In the genomic region with DNA sequence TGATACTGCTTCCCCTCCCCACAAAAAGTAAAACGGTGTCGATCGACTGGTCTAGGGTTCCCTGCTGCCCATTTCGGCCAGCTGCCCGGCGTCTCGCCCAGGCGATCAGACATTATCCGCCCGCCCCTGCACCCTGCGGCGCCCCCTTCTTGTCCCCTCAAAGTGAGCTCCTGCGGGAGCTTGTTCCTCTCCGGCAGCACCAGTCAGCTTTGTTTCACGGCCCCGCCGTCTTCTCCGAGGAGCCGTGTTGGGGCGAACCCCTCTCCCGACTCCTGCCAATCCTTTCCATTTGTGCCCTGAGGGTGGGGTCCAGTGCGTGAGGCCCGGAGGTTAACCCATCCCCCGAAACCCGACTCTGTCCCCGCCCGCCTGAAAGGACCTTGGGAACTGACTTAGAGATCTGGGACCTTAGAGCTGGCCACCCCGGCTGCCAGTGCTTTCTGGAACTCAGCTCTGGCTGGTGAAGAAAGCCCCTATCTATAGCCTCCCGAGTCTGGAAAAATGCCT, we compare ENCODE assay signal across 8 cellular contexts. TPM values are rescaled to one million over a fixed set of nuclear protein-coding genes. Genes with fewer than 3 reads are reported as not detected.
A peak's percentile ranks its signal among the peaks of the same experiment; 100 is the strongest.
DNase-seq lines count a peak whose midpoint lies in the region; TF ChIP-seq lines count a peak whose summit lies in the region.

No MANE protein-coding gene starts in this region.

- peaks cover 2% of the 10 kb centered on the region for H3K27me3 Mint-ChIP-seq in activated CD4-positive, alpha-beta memory T cell treated with anti-CD3 and anti-CD28 coated beads, Interleukin-2, amount 10 ng/mL, durations not matched to agents 7 days and 5 days

- intact Hi-C loops in lower leg skin (cut with DNase I; ENCODE audit: low total_unique reads) = no loop called here

- H3K36me3 Mint-ChIP-seq in activated CD4-positive, alpha-beta memory T cell treated with anti-CD3 and anti-CD28 coated beads, Interleukin-2, amount 10 ng/mL, durations not matched to agents 7 days and 5 days (ENCODE audit: low read depth) = peaks cover 44% of the 10 kb centered on the region

- peak overlapping the region; percentile 98 for H3K27ac Mint-ChIP-seq in activated CD4-positive, alpha-beta memory T cell treated with anti-CD3 and anti-CD28 coated beads, Interleukin-2, amount 10 ng/mL, durations not matched to agents 7 days and 5 days

- CTCF ChIA-PET in activated CD4-positive, alpha-beta memory T cell treated with anti-CD3 and anti-CD28 coated beads, Interleukin-2, amount 10 ng/mL, durations not matched to agents 7 days and 5 days (lab: Charles Lee) = interaction anchor here (0.9 to 2.9 kb wide), 12 partner anchors 8 to 215 kb away, joined by 3 to 23 read pairs (median 5); a partner anchor contains a TSS

- POLR2A ChIA-PET in activated CD4-positive, alpha-beta memory T cell treated with anti-CD3 and anti-CD28 coated beads, Interleukin-2, amount 10 ng/mL, durations not matched to agents 7 days and 5 days (lab: Charles Lee) = interaction anchor here (0.7 to 5.3 kb wide), 43 partner anchors 9 to 533 kb away, joined by 3 to 67 read pairs (median 4); a partner anchor contains a TSS

- no peak for TF ChIP-seq POLR2A in lower leg skin (IDR thresholded peaks at IDR 0.05)

- peak overlapping the region; percentile 97 for H3K4me3 Mint-ChIP-seq in activated CD4-positive, alpha-beta memory T cell treated with anti-CD3 and anti-CD28 coated beads, Interleukin-2, amount 10 ng/mL, durations not matched to agents 7 days and 5 days

- H3K4me1 Mint-ChIP-seq in activated CD4-positive, alpha-beta memory T cell treated with anti-CD3 and anti-CD28 coated beads, Interleukin-2, amount 10 ng/mL, durations not matched to agents 7 days and 5 days = peaks cover 40% of the 10 kb centered on the region

- TF ChIP-seq CTCF in lower leg skin (IDR thresholded peaks at IDR 0.05) = no peak

- H3K9me3 Mint-ChIP-seq in activated CD4-positive, alpha-beta memory T cell treated with anti-CD3 and anti-CD28 coated beads, Interleukin-2, amount 10 ng/mL, durations not matched to agents 7 days and 5 days = no peaks in the 10 kb centered on the region

- 0% methylated on average over 20 to 29 of the region's 29 CpGs for WGBS in lower leg skin, 2 donors

- H3K4me3 ChIP-seq in lower leg skin (ENCODE audit: low read depth, poor library complexity, severe bottlenecking) = peak overlapping the region; percentile 93

- DNase-seq in NCI-H2107 treated with DMSO at 0.1 percent for 48 hours (lab: John Stamatoyannopoulos, UW; ENCODE audit: unreplicated experiment) (peak; percentile 10), NCI-H2107 (lab: John Stamatoyannopoulos, UW) (no peak), MV-4-11 (lab: John Stamatoyannopoulos, UW) (peak; percentile 32), lower leg skin (ENCODE audit: low spot score in 2 of 2) (peak; percentile 46 to 90), cerebellar nuclear complex (lab: John Stamatoyannopoulos, UW) (no peak)
- DNase-seq in activated CD4-positive, alpha-beta memory T cell treated with anti-CD3 and anti-CD28 coated beads, Interleukin-2, amount 10 ng/mL, durations not matched to agents 7 days and 5 days = peak; percentile 49
- DNase-seq in effector CD4-positive, alpha-beta T cell = peak; percentile 22
- DNase-seq in stimulated activated CD4-positive, alpha-beta T cell treated with anti-CD3 and anti-CD28 coated beads, Interleukin-4, amount 100 ng/mL, for 4 hours = peak; percentile 13 to 27

RNA-seq across cellular contexts. Expression of a gene that starts 0.5 kb away (rescaled TPM):
- 100 to 1,000 TPM; 115 to 116 TPM for total RNA-seq in activated CD4-positive, alpha-beta memory T cell treated with anti-CD3 and anti-CD28 coated beads, Interleukin-2, amount 10 ng/mL, durations not matched to agents 7 days and 5 days
- 10 to 100 TPM; 29.6 to 66.2 (median 43.5) TPM for total RNA-seq in lower leg skin

RNA-seq across cellular contexts. Expression of a gene that starts 4.9 kb away (rescaled TPM):
- total RNA-seq in activated CD4-positive, alpha-beta memory T cell treated with anti-CD3 and anti-CD28 coated beads, Interleukin-2, amount 10 ng/mL, durations not matched to agents 7 days and 5 days = 1 to 10 TPM; 1.7 to 2.2 TPM
- 1 to 10 TPM in 2 of 4 donors, under 1 TPM in 2; 0.75 to 5.3 (median 0.96) TPM for total RNA-seq in lower leg skin

RNA-seq across cellular contexts. Expression of a gene that starts 39.8 kb away (rescaled TPM):
- total RNA-seq in activated CD4-positive, alpha-beta memory T cell treated with anti-CD3 and anti-CD28 coated beads, Interleukin-2, amount 10 ng/mL, durations not matched to agents 7 days and 5 days = 10 to 100 TPM; 23.4 to 23.5 TPM
- total RNA-seq in lower leg skin = 10 to 100 TPM; 12.3 to 18.9 (median 15.1) TPM

Comparison
In these comparisons a context has a peak if more than half of its experiments do, and no peak if none do; other contexts are left out.
1. DNase-seq: peak in NCI-H2107 treated with DMSO at 0.1 percent for 48 hours (single experiment), MV-4-11 (single experiment), activated CD4-positive, alpha-beta memory T cell treated with anti-CD3 and anti-CD28 coated beads, Interleukin-2, amount 10 ng/mL, durations not matched to agents 7 days and 5 days (single experiment), effector CD4-positive, alpha-beta T cell (single experiment), lower leg skin (2 of 2) and stimulated activated CD4-positive, alpha-beta T cell treated with anti-CD3 and anti-CD28 coated beads, Interleukin-4, amount 100 ng/mL, for 4 hours (2 of 2); none in NCI-H2107 (single experiment) and cerebellar nuclear complex (0 of 2).